In genomic region chr5:17440766-17441165, GRCh38 we compare ENCODE assay signal across 17 cellular contexts. TPM values are rescaled to one million over a fixed set of nuclear protein-coding genes. Genes with fewer than 3 reads are reported as not detected.
DNase-seq lines count a peak whose midpoint lies in the region; ATAC-seq and TF ChIP-seq lines count a peak whose summit lies in the region.
"Had no signal": no experiment of that assay in that cellular context is flagged by ENCODE, and none has a peak within 500 bp of the region (broad histone marks: within the 10 kb centered on the region; RNA-seq: fewer than 3 reads in every experiment).

No MANE protein-coding gene starts in this region.

- DNase-seq in EH (ENCODE audit: low read depth) (peak; percentile 19), NCI-H226 (peak; percentile 6), fibroblast of mammary gland (ENCODE audit: low read depth) (peak; percentile 12), stromal cell of bone marrow (ENCODE audit: low read depth) (peak; percentile 53), HuH-7 (ENCODE audit: low spot score) (no peak), upper lobe of left lung (no peak), substantia nigra (lab: John Stamatoyannopoulos, UW) (no peak)
- DNase-seq: AML-193, H7, KG1, MV-4-11, NCI-H1694 treated with DMSO at 0.1 percent for 48 hours, NCI-H524 had no signal

- H3K9me3 ChIP-seq in upper lobe of left lung: peaks cover 0 to 4% (median 0%) of the 10 kb centered on the region in 4 donors
- H3K9me3 ChIP-seq: SJSA1 had no signal

- H3K36me3 ChIP-seq in upper lobe of left lung: no peaks in the 10 kb centered on the region
- H3K36me3 ChIP-seq: SJSA1 had no signal

- no peaks in the 10 kb centered on the region for H3K27me3 ChIP-seq in upper lobe of left lung
- H3K27me3 ChIP-seq: SJSA1 had no signal

- no peak overlapping the region for H3K4me3 ChIP-seq in fibroblast of mammary gland (ENCODE audit: control insufficient read depth, low read depth, low read length)
- no peak overlapping the region for H3K4me3 ChIP-seq in upper lobe of left lung
- H3K4me3 ChIP-seq: A549, SJSA1 had no signal

- H3K27ac ChIP-seq in upper lobe of left lung: no peak overlapping the region
- no peak overlapping the region for H3K27ac ChIP-seq in substantia nigra (ENCODE audit: low read depth, low read length, poor library complexity, severe bottlenecking)
- H3K27ac ChIP-seq: A549, C4-2B, SJSA1 had no signal

- no peak for TF ChIP-seq POLR2A in upper lobe of left lung (IDR thresholded peaks at IDR 0.05)

- no peak for ATAC-seq in upper lobe of left lung (ENCODE audit: low FRiP score in 2 of 2)

- H3K4me1 ChIP-seq in upper lobe of left lung: no peaks in the 10 kb centered on the region

- TF ChIP-seq CTCF in fibroblast of mammary gland (conservative IDR thresholded peaks at IDR 0.05; ENCODE audit: control insufficient read depth, insufficient read depth, low read depth, low read length) (no peak), upper lobe of left lung (IDR thresholded peaks at IDR 0.05) (no peak)

- no peak for TF ChIP-seq EP300 in upper lobe of left lung (IDR thresholded peaks at IDR 0.05)

RNA-seq across cellular contexts. Expression of gene TAF11L2, which starts 57.3 kb away (rescaled TPM):
- total RNA-seq in upper lobe of left lung: not detected
- total RNA-seq: H7, HFFc6, SJSA1 had no signal

Comparison
In these comparisons a context has a peak if more than half of its experiments do, and no peak if none do; other contexts are left out.
1. DNase-seq: peak in EH (single experiment), NCI-H226 (single experiment), fibroblast of mammary gland (single experiment) and stromal cell of bone marrow (single experiment); none in HuH-7 (single experiment), upper lobe of left lung (0 of 2) and substantia nigra (0 of 49).